In genomic region chr1:204988201-204988600, GRCh38 we compare ENCODE assay signal across 29 cellular contexts. TPM values are rescaled to one million over a fixed set of nuclear protein-coding genes. Genes with fewer than 3 reads are reported as not detected.
"Had no signal": no experiment of that assay in that cellular context is flagged by ENCODE, and none has a peak within 500 bp of the region (broad histone marks: within the 10 kb centered on the region; RNA-seq: fewer than 3 reads in every experiment).

No MANE protein-coding gene starts in this region.

- H3K27ac Mint-ChIP-seq: activated CD8-positive, alpha-beta T cell treated with anti-CD3 and anti-CD28 coated beads for 36 hours; activated naive CD4-positive, alpha-beta T cell treated with anti-CD3 and anti-CD28 coated beads, Interleukin-2, amount 10 ng/mL, durations not matched to agents 7 days and 5 days; activated naive CD8-positive, alpha-beta T cell treated with anti-CD3 and anti-CD28 coated beads for 36 hours; activated T-cell treated with anti-CD3 and anti-CD28 coated beads, Interleukin-2, amount 50 U/mL, for 72 hours; activated T-helper 2 cell treated with anti-CD3 and anti-CD28 coated beads, Interferon-gamma antibody, Interleukin-2, Interleukin-4, amounts not matched to agents 10 μg/mL and 5 μg/mL and 100 μg/mL, durations not matched to agents 14 hours and 24 hours and 36 hours had no signal

- H3K36me3 Mint-ChIP-seq: activated naive CD4-positive, alpha-beta T cell treated with anti-CD3 and anti-CD28 coated beads, Interleukin-2, amount 10 ng/mL, durations not matched to agents 7 days and 5 days; activated naive CD8-positive, alpha-beta T cell treated with anti-CD3 and anti-CD28 coated beads for 36 hours had no signal

- H3K27me3 ChIP-seq: body of pancreas, Peyer's patch, SJCRH30 had no signal

- DNase-seq: activated CD4-positive, alpha-beta T cell treated with anti-CD3 and anti-CD28 coated beads for 4 hours; activated CD8-positive, alpha-beta memory T cell treated with anti-CD3 and anti-CD28 coated beads, Interleukin-2, amount 50 U/mL, for 4 hours; activated CD8-positive, alpha-beta T cell treated with anti-CD3 and anti-CD28 coated beads for 36 hours; activated gamma-delta T cell treated with Interleukin-2 at 50 U/mL for 16 hours; activated naive CD4-positive, alpha-beta T cell treated with anti-CD3 and anti-CD28 coated beads, Interleukin-2, amount 10 ng/mL, durations not matched to agents 7 days and 5 days; activated naive CD8-positive, alpha-beta T cell treated with anti-CD3 and anti-CD28 coated beads for 36 hours; activated T-cell treated with anti-CD3 and anti-CD28 coated beads, Interleukin-2, amount 50 U/mL, for 72 hours; aorta; body of pancreas; Kasumi-1; NCI-H1048; NCI-H1417; NCI-H1694; NCI-H2029; NCI-H2107; NCI-H2171 treated with DMSO at 0.1 percent for 48 hours; NCI-H226; NCI-H526; NCI-H774; Peyer's patch; Right ventricle myocardium superior; SJCRH30; SK-N-SH had no signal

- H3K27ac ChIP-seq: body of pancreas, Peyer's patch, RWPE1, SJCRH30 had no signal

- ATAC-seq: activated CD4-positive, CD25-positive, alpha-beta regulatory T cell treated with anti-CD3 and anti-CD28 coated beads, Interleukin-2, amount 50 U/mL, for 24 hours; activated CD8-positive, alpha-beta T cell treated with anti-CD3 and anti-CD28 coated beads for 36 hours; activated T-cell treated with anti-CD3 and anti-CD28 coated beads, Interleukin-2, amount 50 U/mL, for 72 hours; body of pancreas; K562 had no signal

- FAIRE-seq: K562 had no signal

- H3K4me3 Mint-ChIP-seq: activated CD8-positive, alpha-beta T cell treated with anti-CD3 and anti-CD28 coated beads for 36 hours; activated naive CD4-positive, alpha-beta T cell treated with anti-CD3 and anti-CD28 coated beads, Interleukin-2, amount 10 ng/mL, durations not matched to agents 7 days and 5 days; activated naive CD8-positive, alpha-beta T cell treated with anti-CD3 and anti-CD28 coated beads for 36 hours; activated T-cell treated with anti-CD3 and anti-CD28 coated beads, Interleukin-2, amount 50 U/mL, for 72 hours had no signal

- H3K9me3 Mint-ChIP-seq: activated CD8-positive, alpha-beta T cell treated with anti-CD3 and anti-CD28 coated beads for 36 hours; activated naive CD4-positive, alpha-beta T cell treated with anti-CD3 and anti-CD28 coated beads, Interleukin-2, amount 10 ng/mL, durations not matched to agents 7 days and 5 days; activated naive CD8-positive, alpha-beta T cell treated with anti-CD3 and anti-CD28 coated beads for 36 hours; activated T-cell treated with anti-CD3 and anti-CD28 coated beads, Interleukin-2, amount 50 U/mL, for 72 hours; activated T-helper 2 cell treated with anti-CD3 and anti-CD28 coated beads, Interferon-gamma antibody, Interleukin-2, Interleukin-4, amounts not matched to agents 10 μg/mL and 5 μg/mL and 100 μg/mL, durations not matched to agents 14 hours and 24 hours and 36 hours had no signal

RNA-seq across cellular contexts. Expression of gene CNTN2, which starts 54.8 kb away (rescaled TPM):
- total RNA-seq: activated CD8-positive, alpha-beta T cell treated with anti-CD3 and anti-CD28 coated beads for 36 hours; activated naive CD8-positive, alpha-beta T cell treated with anti-CD3 and anti-CD28 coated beads for 36 hours; activated T-cell treated with anti-CD3 and anti-CD28 coated beads, Interleukin-2, amount 50 U/mL, for 72 hours; activated T-helper 2 cell treated with anti-CD3 and anti-CD28 coated beads, Interferon-gamma antibody, Interleukin-2, Interleukin-4, amounts not matched to agents 10 μg/mL and 5 μg/mL and 100 μg/mL, durations not matched to agents 14 hours and 24 hours and 36 hours; body of pancreas; K562; NCI-H460; T-helper 1 cell treated with Interleukin-12 subunit alpha and Interleukin-12 subunit beta and Interleukin-4 antibody, amounts not matched to agents 30 ng/mL and 1 ng/mL, for 36 hours had no signal
- polyA plus RNA-seq: aorta, K562 had no signal
